ENCODE assay signal across 13 cellular contexts in genomic region chr2:73870084-73870483, GRCh38. TPM values are rescaled to one million over a fixed set of nuclear protein-coding genes. Genes with fewer than 3 reads are reported as not detected.
DNase-seq lines count a peak whose midpoint lies in the region; ATAC-seq and TF ChIP-seq lines count a peak whose summit lies in the region.
"Had no signal": no experiment of that assay in that cellular context is flagged by ENCODE, and none has a peak within 500 bp of the region (broad histone marks: within the 10 kb centered on the region; RNA-seq: fewer than 3 reads in every experiment).

No MANE protein-coding gene starts in this region.

- intact Hi-C loops in CD14-positive monocyte (cut with micrococcal nuclease): no loop called here

- no peaks in the 10 kb centered on the region for H3K27me3 ChIP-seq in SK-N-SH (ENCODE audit: insufficient read depth)
- H3K27me3 ChIP-seq in GM23338 (ENCODE audit: insufficient read depth): no peaks in the 10 kb centered on the region

- H3K9me3 Mint-ChIP-seq in CD14-positive monocyte (no peaks in the 10 kb centered on the region), GM23338 (no peaks in the 10 kb centered on the region)
- H3K9me3 Mint-ChIP-seq: activated naive CD8-positive, alpha-beta T cell treated with anti-CD3 and anti-CD28 coated beads, Interleukin-2, amount 50 U/mL, for 24 hours had no signal

- TF ChIP-seq CTCF in SK-N-SH (IDR thresholded peaks at IDR 0.05) (no peak), CD14-positive monocyte (IDR thresholded peaks at IDR 0.05) (no peak), GM23338 (conservative IDR thresholded peaks at IDR 0.05; ENCODE audit: low read depth in 2 of 2) (no peak)

- H3K36me3 Mint-ChIP-seq in CD14-positive monocyte (peaks cover 35 to 41% of the 10 kb centered on the region in 2 donors), GM23338 (ENCODE audit: low read depth) (peaks cover 3% of the 10 kb centered on the region; the same call in 2 of the 3 replicates)

- H3F3A ChIP-seq in SK-N-SH (replicated peaks; ENCODE audit: insufficient read depth) (no peaks in the 10 kb centered on the region), GM23338 (replicated peaks; ENCODE audit: low read depth) (0 out of 2 replicates have a peak, but pooled peaks cover 2% of the 10 kb centered on the region)

- H3K79me2 ChIP-seq in SK-N-SH (ENCODE audit: insufficient read depth) (no peaks in the 10 kb centered on the region), GM23338 (replicated peaks; ENCODE audit: insufficient read depth) (no peaks in the 10 kb centered on the region)

- no peaks in the 10 kb centered on the region for H3K27me3 Mint-ChIP-seq in CD14-positive monocyte (ENCODE audit: low read depth in 3 of 3)
- no peaks in the 10 kb centered on the region for H3K27me3 Mint-ChIP-seq in GM23338 (ENCODE audit: insufficient read depth, low read depth, poor library complexity)
- H3K27me3 Mint-ChIP-seq: activated naive CD8-positive, alpha-beta T cell treated with anti-CD3 and anti-CD28 coated beads, Interleukin-2, amount 50 U/mL, for 24 hours had no signal

- TF ChIP-seq EP300 in SK-N-SH (IDR thresholded peaks at IDR 0.05; ENCODE audit: borderline replicate concordance in 1 of 2, low read depth in 1 of 2, low read length in 1 of 2): no peak

- peak overlapping the region in 1 of 2 experiments; percentile 34; a peak in 1 of 4 replicates for H3K27ac ChIP-seq in SK-N-SH (ENCODE audit: low read depth in 2 of 2, low read length in 1 of 2)
- H3K27ac ChIP-seq in GM23338 (ENCODE audit: low read depth): no peak overlapping the region
- H3K27ac ChIP-seq: A549 had no signal

- no peak for TF ChIP-seq RAD21 in SK-N-SH (IDR thresholded peaks at IDR 0.05; ENCODE audit: low read length)

- H3K4me1 Mint-ChIP-seq in CD14-positive monocyte: peaks cover 1% of the 10 kb centered on the region
- peaks cover 10% of the 10 kb centered on the region for H3K4me1 Mint-ChIP-seq in GM23338
- H3K4me1 Mint-ChIP-seq: activated naive CD8-positive, alpha-beta T cell treated with anti-CD3 and anti-CD28 coated beads, Interleukin-2, amount 50 U/mL, for 24 hours had no signal

- DNase-seq in SK-N-SH: no peak
- DNase-seq in mucosa of gallbladder (ENCODE audit: low spot score): peak; percentile 76
- DNase-seq in CD14-positive monocyte (ENCODE audit: low spot score): no peak
- no peak for DNase-seq in GM23338 (ENCODE audit: low spot score)
- no peak for DNase-seq in stimulated activated CD4-positive, alpha-beta T cell treated with anti-CD3 and anti-CD28 coated beads, Interleukin-2, amount 100 ng/mL, for 24 hours
- no peak for DNase-seq in stimulated activated CD4-positive, alpha-beta T cell treated with anti-CD3 and anti-CD28 coated beads, Interleukin-4, amount 100 ng/mL, for 4 hours
- DNase-seq: activated CD8-positive, alpha-beta T cell treated with anti-CD3 and anti-CD28 coated beads, Interleukin-2, amount 10 ng/mL, durations not matched to agents 7 days and 5 days; activated naive CD8-positive, alpha-beta T cell treated with anti-CD3 and anti-CD28 coated beads, Interleukin-2, amount 50 U/mL, for 24 hours; NCI-H1417 treated with DMSO at 0.1 percent for 48 hours; SHP77 treated with DMSO at 0.1 percent for 48 hours had no signal

- 0 out of 2 replicates have a peak overlapping the region, but pooled peaks have one; percentile 2 for H3K4me2 ChIP-seq in SK-N-SH
- H3K4me2 ChIP-seq in GM23338: no peak overlapping the region
- H3K4me2 ChIP-seq: A549 had no signal

- no peak overlapping the region for H3K9ac ChIP-seq in SK-N-SH

- POLR2A ChIA-PET in SK-N-SH (lab: Yijun Ruan, JAX): no interaction called here

- no peak overlapping the region for H2AFZ ChIP-seq in SK-N-SH (ENCODE audit: low read depth)
- H2AFZ ChIP-seq in GM23338: no peak overlapping the region

- H3K27ac Mint-ChIP-seq in CD14-positive monocyte (no peak overlapping the region), GM23338 (no peak overlapping the region)
- H3K27ac Mint-ChIP-seq: activated CD8-positive, alpha-beta T cell treated with anti-CD3 and anti-CD28 coated beads, Interleukin-2, amount 10 ng/mL, durations not matched to agents 7 days and 5 days; activated naive CD8-positive, alpha-beta T cell treated with anti-CD3 and anti-CD28 coated beads, Interleukin-2, amount 50 U/mL, for 24 hours had no signal

- WGBS in SK-N-SH (ENCODE audit: low lambda C conversion rate): 66% methylated on average over 4 of the region's 4 CpGs

- CTCF ChIA-PET in SK-N-SH (lab: Yijun Ruan, JAX): no interaction called here

- H4K20me1 ChIP-seq in SK-N-SH (ENCODE audit: insufficient read depth): no peaks in the 10 kb centered on the region
- H4K20me1 ChIP-seq in GM23338 (replicated peaks; ENCODE audit: insufficient read depth): 0 out of 2 replicates have a peak, but pooled peaks cover 4% of the 10 kb centered on the region

- H3K9me3 ChIP-seq in SK-N-SH: no peaks in the 10 kb centered on the region
- H3K9me3 ChIP-seq: A549 had no signal

- ATAC-seq in SK-N-SH treated with all-trans-retinoic acid at 6 μM for 48 hours (no peak), esophagus mucosa (peak; percentile 41), GM23338 (no peak)
- ATAC-seq: A549; activated CD8-positive, alpha-beta T cell treated with anti-CD3 and anti-CD28 coated beads, Interleukin-2, amount 10 ng/mL, durations not matched to agents 7 days and 5 days; activated naive CD8-positive, alpha-beta T cell treated with anti-CD3 and anti-CD28 coated beads, Interleukin-2, amount 50 U/mL, for 24 hours had no signal

- H3K4me3 Mint-ChIP-seq in CD14-positive monocyte: no peak overlapping the region
- no peak overlapping the region for H3K4me3 Mint-ChIP-seq in GM23338
- H3K4me3 Mint-ChIP-seq: activated CD8-positive, alpha-beta T cell treated with anti-CD3 and anti-CD28 coated beads, Interleukin-2, amount 10 ng/mL, durations not matched to agents 7 days and 5 days; activated naive CD8-positive, alpha-beta T cell treated with anti-CD3 and anti-CD28 coated beads, Interleukin-2, amount 50 U/mL, for 24 hours had no signal

- peaks cover 18 to 19% of the 10 kb centered on the region in 2 experiments for H3K36me3 ChIP-seq in SK-N-SH (replicated peaks in 1 of 2; ENCODE audit: control insufficient read depth in 1 of 2, insufficient read depth in 2 of 2, low read length in 1 of 2)
- no peaks in the 10 kb centered on the region for H3K36me3 ChIP-seq in GM23338 (ENCODE audit: insufficient read depth)

- H3K4me1 ChIP-seq in SK-N-SH (ENCODE audit: control insufficient read depth in 1 of 2, insufficient read depth in 2 of 2, low read depth in 1 of 2, low read length in 1 of 2): no peaks in the 10 kb centered on the region
- H3K4me1 ChIP-seq in GM23338 (ENCODE audit: insufficient read depth): no peaks in the 10 kb centered on the region
- H3K4me1 ChIP-seq: A549 had no signal

- H3K9me2 ChIP-seq in SK-N-SH: no peaks in the 10 kb centered on the region
- H3K9me2 ChIP-seq in GM23338 (ENCODE audit: insufficient read depth): no peaks in the 10 kb centered on the region

- H3K4me3 ChIP-seq in SK-N-SH (ENCODE audit: low read depth in 2 of 2, low read length in 1 of 2) (no peak overlapping the region), GM23338 (no peak overlapping the region)
- H3K4me3 ChIP-seq: A549 had no signal

TF ChIP-seq in SK-N-SH treated with all-trans-retinoic acid at 6 μM for 48 hours, 23 proteins besides CTCF, POLR2A, EP300 and RAD21 (continues in another document):
- TF ChIP-seq TCF4 (CRISPR knock-in tag; IDR thresholded peaks at IDR 0.05; ENCODE audit: borderline replicate concordance): no peak
- TF ChIP-seq PPARA (CRISPR knock-in tag; IDR thresholded peaks at IDR 0.05; ENCODE audit: borderline replicate concordance): no peak
- TF ChIP-seq OSR1 (CRISPR knock-in tag; IDR thresholded peaks at IDR 0.05): no peak
- no peak for TF ChIP-seq RARB (CRISPR knock-in tag; IDR thresholded peaks at IDR 0.05)

RNA-seq across cellular contexts. Expression of gene ACTG2, which starts 22.7 kb away (rescaled TPM):
- polyA plus RNA-seq in SK-N-SH (2012; rRNA removed) (0.10 and 0.25 TPM in 2 replicates), CD14-positive monocyte (not detected), GM23338 (2016; fragmentation: Nextera tagmentation; extraction: Ambion mirVana) (6.3 and 8.0 TPM in 2 replicates)
- 0.09 and 0.17 TPM in 2 replicates for polyA plus RNA-seq in SK-N-SH (2012; cell fraction: cytosol; rRNA removed)
- polyA plus RNA-seq in SK-N-SH (2012; cell fraction: nucleus; rRNA removed): 0.18 and 0.26 TPM in 2 replicates
- total RNA-seq in esophagus mucosa (40.8 TPM), mucosa of gallbladder (2,669 TPM)
- 8.5 and 8.8 TPM in 2 replicates for total RNA-seq in GM23338 (2014; rRNA removed; shearing (Covaris generic))

RNA-seq across cellular contexts. Expression of gene STAMBP, which starts 41.3 kb away (rescaled TPM):
- polyA plus RNA-seq in SK-N-SH (2012; rRNA removed): 42.2 and 54.5 TPM in 2 replicates
- 49.8 and 49.9 TPM in 2 replicates for polyA plus RNA-seq in SK-N-SH (2012; cell fraction: cytosol; rRNA removed)
- 31.1 and 49.5 TPM in 2 replicates for polyA plus RNA-seq in SK-N-SH (2012; cell fraction: nucleus; rRNA removed)
- 33.5 TPM for total RNA-seq in esophagus mucosa
- total RNA-seq in mucosa of gallbladder: 49.0 TPM
- 10 to 100 TPM; 40.7 to 40.8 TPM for polyA plus RNA-seq in CD14-positive monocyte
- total RNA-seq in GM23338 (2014; rRNA removed; shearing (Covaris generic)): 33.9 and 40.4 TPM in 2 replicates
- 89.7 and 106 TPM in 2 replicates for polyA plus RNA-seq in GM23338 (2016; fragmentation: Nextera tagmentation; extraction: Ambion mirVana)

RNA-seq across cellular contexts. Expression of gene DGUOK, which starts 56.6 kb away (rescaled TPM):
- polyA plus RNA-seq in SK-N-SH (2012; rRNA removed): 122 and 130 TPM in 2 replicates
- 128 and 130 TPM in 2 replicates for polyA plus RNA-seq in SK-N-SH (2012; cell fraction: cytosol; rRNA removed)
- 56.8 and 62.7 TPM in 2 replicates for polyA plus RNA-seq in SK-N-SH (2012; cell fraction: nucleus; rRNA removed)
- 38.3 TPM for total RNA-seq in esophagus mucosa
- total RNA-seq in mucosa of gallbladder: 45.4 TPM
- polyA plus RNA-seq in CD14-positive monocyte: 100 to 1,000 TPM; 123 to 129 TPM
- 57.2 and 68.4 TPM in 2 replicates for total RNA-seq in GM23338 (2014; rRNA removed; shearing (Covaris generic))
- polyA plus RNA-seq in GM23338 (2016; fragmentation: Nextera tagmentation; extraction: Ambion mirVana): 287 and 292 TPM in 2 replicates

Comparison
In these comparisons a context has a peak if more than half of its experiments do, and no peak if none do; other contexts are left out.
1. RNA of gene ACTG2, which starts 22.7 kb away (total RNA-seq): 2,669 TPM in mucosa of gallbladder (single experiment); 40.8 TPM in esophagus mucosa (single experiment) and 8.5 to 8.8 TPM in GM23338; every median in the first group is over 10 times any median in the second.